15 cellular contexts compared by ENCODE assay signal in the genomic region with DNA sequence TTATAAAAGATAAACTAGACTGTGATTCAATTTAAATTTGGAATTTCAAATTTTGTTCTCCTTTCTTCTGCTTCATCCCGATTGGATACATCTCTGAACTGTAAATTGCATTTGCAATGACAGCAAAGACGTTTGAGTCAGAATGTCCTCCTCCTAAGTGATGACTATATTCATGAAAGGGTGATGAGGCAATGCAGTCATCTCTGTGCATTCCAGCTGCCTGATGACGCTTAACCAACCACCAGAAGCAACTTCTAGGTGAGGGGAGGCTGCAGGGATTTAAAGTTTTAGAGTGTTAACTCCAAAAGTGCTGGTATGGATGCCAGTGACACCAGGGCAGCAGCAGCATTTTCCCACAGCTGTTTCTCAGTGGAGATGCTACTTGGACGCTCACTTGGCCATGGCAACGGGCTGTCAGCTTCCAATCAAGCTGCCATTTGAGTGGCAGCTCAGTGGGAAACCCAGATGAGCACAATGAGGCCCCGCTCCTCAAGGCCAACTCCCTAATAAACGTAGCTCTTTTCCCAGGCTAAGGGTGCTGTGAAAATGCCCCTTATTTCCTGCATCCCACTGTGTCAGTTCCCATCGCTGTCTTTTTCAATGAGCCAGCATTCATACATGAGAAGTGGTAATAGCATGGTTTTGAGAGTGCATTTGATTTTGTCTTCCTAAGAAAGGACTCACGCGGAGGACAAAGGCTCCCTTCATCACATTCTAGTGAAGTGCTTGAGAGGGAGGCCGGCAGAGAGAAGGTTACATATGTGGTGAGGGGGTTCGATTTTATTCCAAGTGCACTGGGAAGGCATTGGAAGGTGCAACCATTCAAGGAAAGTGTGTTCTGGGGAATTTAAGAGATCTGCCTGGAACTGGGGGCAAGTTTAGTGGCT. TPM values are rescaled to one million over a fixed set of nuclear protein-coding genes. Genes with fewer than 3 reads are reported as not detected.
DNase-seq lines count a peak whose midpoint lies in the region; ATAC-seq and TF ChIP-seq lines count a peak whose summit lies in the region.
"Had no signal": no experiment of that assay in that cellular context is flagged by ENCODE, and none has a peak within 500 bp of the region (broad histone marks: within the 10 kb centered on the region; RNA-seq: fewer than 3 reads in every experiment).

No MANE protein-coding gene starts in this region.

- peak; percentile 57 for DNase-seq in A172 (ENCODE audit: low spot score)
- peak; percentile 9 for DNase-seq in astrocyte of the spinal cord (ENCODE audit: low read depth, low spot score)
- peak; percentile 54 for DNase-seq in iris pigment epithelial cell (ENCODE audit: low read depth)
- no peak for DNase-seq in OCI-LY7 (ENCODE audit: low spot score)
- DNase-seq in stimulated activated CD4-positive, alpha-beta T cell treated with anti-CD3 and anti-CD28 coated beads, Interleukin-15, amount 100 ng/mL, for 24 hours, result no peak
- DNase-seq: NCI-H2171 treated with DMSO at 0.1 percent for 48 hours, sigmoid colon had no signal

- no peaks in the 10 kb centered on the region for H3K9me2 ChIP-seq in OCI-LY7 (ENCODE audit: insufficient read depth, low read length)

- no peak overlapping the region for H3K4me2 ChIP-seq in OCI-LY7 (ENCODE audit: low read length)

- H3K79me2 ChIP-seq in OCI-LY7 (ENCODE audit: insufficient read depth, low read depth, low read length), result no peaks in the 10 kb centered on the region

- intact Hi-C loops in OCI-LY7 (cut with micrococcal nuclease; ENCODE audit: unreplicated experiment), result no loop called here

- in situ Hi-C loops in astrocyte of the spinal cord (cut with HindIII; ENCODE audit: low sequenced_read_pairs), result no loop called here

- H3K4me1 ChIP-seq in HEK293 (ENCODE audit: control insufficient read depth, insufficient read depth, low read length) (no peaks in the 10 kb centered on the region), OCI-LY7 (ENCODE audit: insufficient read depth, low read length, poor library complexity, severe bottlenecking) (no peaks in the 10 kb centered on the region)
- H3K4me1 ChIP-seq: sigmoid colon had no signal

- no peaks in the 10 kb centered on the region for H3K9me3 ChIP-seq in HEK293 (ENCODE audit: control insufficient read depth, insufficient read depth, low read depth, low read length)
- H3K9me3 ChIP-seq in OCI-LY7 (ENCODE audit: low read length), result no peaks in the 10 kb centered on the region
- H3K9me3 ChIP-seq: sigmoid colon had no signal

- no peaks in the 10 kb centered on the region for H4K20me1 ChIP-seq in OCI-LY7 (ENCODE audit: insufficient read depth, low read length)

- ATAC-seq in HG02759 (IDR thresholded peaks at IDR 0.05; ENCODE audit: unreplicated experiment) (no peak), HG03108 (IDR thresholded peaks at IDR 0.05; ENCODE audit: unreplicated experiment) (no peak)
- ATAC-seq: Right ventricle myocardium inferior had no signal

- H2AFZ ChIP-seq in OCI-LY7 (ENCODE audit: low read length), result no peak overlapping the region

- no TSS peak for BruUV-seq in OCI-LY7 (replicated peaks; lab: Mats Ljungman, UMichigan)

- no peak overlapping the region for H3K27ac ChIP-seq in HEK293 (ENCODE audit: extremely low read depth, low read depth, low read length)
- H3K27ac ChIP-seq in OCI-LY7 (ENCODE audit: low read depth, low read length, poor library complexity, severe bottlenecking), result no peak overlapping the region
- H3K27ac ChIP-seq: sigmoid colon, VCaP had no signal

- no peaks in the 10 kb centered on the region for H3K36me3 ChIP-seq in HEK293 (ENCODE audit: control insufficient read depth in 2 of 2, insufficient read depth in 1 of 2, low read length in 2 of 2)
- H3K36me3 ChIP-seq in OCI-LY7 (ENCODE audit: insufficient read depth, low read length), result no peaks in the 10 kb centered on the region
- H3K36me3 ChIP-seq: sigmoid colon had no signal

- POLR2A ChIA-PET in HEK293 (lab: Yijun Ruan, JAX), result no interaction called here
- POLR2A ChIA-PET in OCI-LY7 (lab: Charles Lee), result no interaction called here

- no peak overlapping the region for H3K4me3 ChIP-seq in HEK293 (ENCODE audit: low read depth, low read length)
- H3K4me3 ChIP-seq in astrocyte of the spinal cord (ENCODE audit: low read depth, low read length), result no peak overlapping the region
- no peak overlapping the region for H3K4me3 ChIP-seq in OCI-LY7 (ENCODE audit: low read depth, low read length, poor library complexity, severe bottlenecking)
- H3K4me3 ChIP-seq: sigmoid colon had no signal

- TF ChIP-seq CTCF in HEK293 (tag by site-specific recombination; IDR thresholded peaks at IDR 0.05), result no peak
- no peak for TF ChIP-seq CTCF in astrocyte of the spinal cord (IDR thresholded peaks at IDR 0.05; ENCODE audit: low read depth, low read length)
- no peak for TF ChIP-seq CTCF in OCI-LY7 (conservative IDR thresholded peaks at IDR 0.05; ENCODE audit: low read length)

- CTCF ChIA-PET in HEK293 (lab: Yijun Ruan, JAX), result no interaction called here
- CTCF ChIA-PET in OCI-LY7 (lab: Charles Lee; ENCODE audit: unreplicated experiment), result no interaction called here

TF ChIP-seq in HEK293, 187 proteins besides CTCF, POLR2A, EP300 and RAD21:
- TF ChIP-seq, protein P1, sequence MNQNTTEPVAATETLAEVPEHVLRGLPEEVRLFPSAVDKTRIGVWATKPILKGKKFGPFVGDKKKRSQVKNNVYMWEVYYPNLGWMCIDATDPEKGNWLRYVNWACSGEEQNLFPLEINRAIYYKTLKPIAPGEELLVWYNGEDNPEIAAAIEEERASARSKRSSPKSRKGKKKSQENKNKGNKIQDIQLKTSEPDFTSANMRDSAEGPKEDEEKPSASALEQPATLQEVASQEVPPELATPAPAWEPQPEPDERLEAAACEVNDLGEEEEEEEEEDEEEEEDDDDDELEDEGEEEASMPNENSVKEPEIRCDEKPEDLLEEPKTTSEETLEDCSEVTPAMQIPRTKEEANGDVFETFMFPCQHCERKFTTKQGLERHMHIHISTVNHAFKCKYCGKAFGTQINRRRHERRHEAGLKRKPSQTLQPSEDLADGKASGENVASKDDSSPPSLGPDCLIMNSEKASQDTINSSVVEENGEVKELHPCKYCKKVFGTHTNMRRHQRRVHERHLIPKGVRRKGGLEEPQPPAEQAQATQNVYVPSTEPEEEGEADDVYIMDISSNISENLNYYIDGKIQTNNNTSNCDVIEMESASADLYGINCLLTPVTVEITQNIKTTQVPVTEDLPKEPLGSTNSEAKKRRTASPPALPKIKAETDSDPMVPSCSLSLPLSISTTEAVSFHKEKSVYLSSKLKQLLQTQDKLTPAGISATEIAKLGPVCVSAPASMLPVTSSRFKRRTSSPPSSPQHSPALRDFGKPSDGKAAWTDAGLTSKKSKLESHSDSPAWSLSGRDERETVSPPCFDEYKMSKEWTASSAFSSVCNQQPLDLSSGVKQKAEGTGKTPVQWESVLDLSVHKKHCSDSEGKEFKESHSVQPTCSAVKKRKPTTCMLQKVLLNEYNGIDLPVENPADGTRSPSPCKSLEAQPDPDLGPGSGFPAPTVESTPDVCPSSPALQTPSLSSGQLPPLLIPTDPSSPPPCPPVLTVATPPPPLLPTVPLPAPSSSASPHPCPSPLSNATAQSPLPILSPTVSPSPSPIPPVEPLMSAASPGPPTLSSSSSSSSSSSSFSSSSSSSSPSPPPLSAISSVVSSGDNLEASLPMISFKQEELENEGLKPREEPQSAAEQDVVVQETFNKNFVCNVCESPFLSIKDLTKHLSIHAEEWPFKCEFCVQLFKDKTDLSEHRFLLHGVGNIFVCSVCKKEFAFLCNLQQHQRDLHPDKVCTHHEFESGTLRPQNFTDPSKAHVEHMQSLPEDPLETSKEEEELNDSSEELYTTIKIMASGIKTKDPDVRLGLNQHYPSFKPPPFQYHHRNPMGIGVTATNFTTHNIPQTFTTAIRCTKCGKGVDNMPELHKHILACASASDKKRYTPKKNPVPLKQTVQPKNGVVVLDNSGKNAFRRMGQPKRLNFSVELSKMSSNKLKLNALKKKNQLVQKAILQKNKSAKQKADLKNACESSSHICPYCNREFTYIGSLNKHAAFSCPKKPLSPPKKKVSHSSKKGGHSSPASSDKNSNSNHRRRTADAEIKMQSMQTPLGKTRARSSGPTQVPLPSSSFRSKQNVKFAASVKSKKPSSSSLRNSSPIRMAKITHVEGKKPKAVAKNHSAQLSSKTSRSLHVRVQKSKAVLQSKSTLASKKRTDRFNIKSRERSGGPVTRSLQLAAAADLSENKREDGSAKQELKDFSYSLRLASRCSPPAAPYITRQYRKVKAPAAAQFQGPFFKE (tag by site-specific recombination; IDR thresholded peaks at IDR 0.05; ENCODE audit: borderline replicate concordance), result no peak
- TF ChIP-seq SETDB1 (IDR thresholded peaks at IDR 0.05; ENCODE audit: insufficient read length, low read length), result no peak
- TF ChIP-seq ZNF629 (tag by site-specific recombination; IDR thresholded peaks at IDR 0.05), result peak; percentile 71
- TF ChIP-seq ZBTB21 (tag by site-specific recombination; IDR thresholded peaks at IDR 0.05), result peak; percentile 49; the same call in 1 of the 2 replicates
- no peak for TF ChIP-seq SCRT1 (tag by site-specific recombination; IDR thresholded peaks at IDR 0.05; ENCODE audit: borderline replicate concordance)

RNA-seq across cellular contexts. Expression of gene AMER2, which starts 45.2 kb away (rescaled TPM):
- not detected in 2 replicates for total RNA-seq in A172 (2014; rRNA removed; shearing (Covaris generic))
- total RNA-seq in OCI-LY7 (2014; rRNA removed; shearing (Covaris generic)), result not detected in 2 replicates
- not detected in 2 replicates for total RNA-seq in OCI-LY7 (2022)
- total RNA-seq: activated T-helper 1 cell treated with anti-CD3 and anti-CD28 coated beads, Interleukin-12 subunit alpha, Interleukin-12 subunit beta, Interleukin-2, Interleukin-4 antibody, amounts not matched to agents 30 ng/mL and 10 ng/mL and 1 ng/mL, durations not matched to agents 14 hours and 24 hours and 36 hours; B cell; lung microvascular endothelial cell; Right ventricle myocardium inferior had no signal

Comparison
In these comparisons a context has a peak if more than half of its experiments do, and no peak if none do; other contexts are left out.
1. DNase-seq: peak in A172 (single experiment), astrocyte of the spinal cord (single experiment) and iris pigment epithelial cell (single experiment); none in OCI-LY7 (single experiment) and stimulated activated CD4-positive, alpha-beta T cell treated with anti-CD3 and anti-CD28 coated beads, Interleukin-15, amount 100 ng/mL, for 24 hours (single experiment).